In genomic region chr2:238060096-238060541, GRCh38 we compare ENCODE assay signal across 8 cellular contexts. TPM values are rescaled to one million over a fixed set of nuclear protein-coding genes. Genes with fewer than 3 reads are reported as not detected.
DNase-seq lines count a peak whose midpoint lies in the region; ATAC-seq, FAIRE-seq and TF ChIP-seq lines count a peak whose summit lies in the region.

No MANE protein-coding gene starts in this region.

- DNase-seq in CMK (ENCODE audit: low read depth) (peak; percentile 58), HuH-7 (ENCODE audit: low spot score) (peak; percentile 52), HepG2 (ENCODE audit: low spot score) (no peak), transverse colon (no peak), NCI-H2081 treated with DMSO at 0.1 percent for 48 hours (lab: John Stamatoyannopoulos, UW) (no peak)
- no peak for DNase-seq in stimulated activated naive CD4-positive, alpha-beta T cell treated with Interleukin-2 at 50 U/mL for 16 hours (lab: John Stamatoyannopoulos, UW)

- ATAC-seq in HepG2 (no peak), GM21360 (IDR thresholded peaks at IDR 0.05; ENCODE audit: unreplicated experiment) (no peak)

- no TSS peak for BruUV-seq in HepG2 (replicated peaks; lab: Mats Ljungman, UMichigan)

- peaks cover 0 to 3% of the 10 kb centered on the region in 2 experiments; a peak in 1 of 5 replicates for H3K36me3 ChIP-seq in HepG2 (replicated peaks in 1 of 2; ENCODE audit: control insufficient read depth in 1 of 2, insufficient read depth in 2 of 2, low read length in 2 of 2)
- H3K36me3 ChIP-seq in transverse colon: no peaks in the 10 kb centered on the region

- H3K4me3 ChIP-seq in HepG2 (replicated peaks in 1 of 3; ENCODE audit: insufficient read depth in 1 of 3, low read depth in 2 of 3, low read length in 3 of 3): peak overlapping the region; percentile 89 to 99 (median 97)
- peak overlapping the region; percentile 67 to 96 (median 87) for H3K4me3 ChIP-seq in transverse colon

- H3K27me3 ChIP-seq in HepG2 (ENCODE audit: control insufficient read depth in 1 of 2, insufficient read depth in 2 of 2, low read length in 2 of 2) (no peaks in the 10 kb centered on the region; a peak in 1 of 5 replicates), transverse colon (peaks cover 12% of the 10 kb centered on the region)

- intact Hi-C loops in HepG2 (cut with micrococcal nuclease; ENCODE audit: unreplicated experiment): loop anchor here (2.0 to 10.0 kb wide), 4 partner anchors 47 to 385 kb away; partner anchors contain the start of genes PER2 and UBE2F
- intact Hi-C loops in transverse colon (cut with DNase I; ENCODE audit: low total_unique reads): loop anchor here (5.0 kb wide), 1 partner anchor 203 kb away; the partner anchor contains the start of gene RAMP1

- H3K4me2 ChIP-seq in HepG2 (ENCODE audit: low read depth, low read length): peak overlapping the region; percentile 97

- TF ChIP-seq EP300 in HepG2 (IDR thresholded peaks at IDR 0.05; ENCODE audit: low read depth in 2 of 2, low read length in 2 of 2): no peak
- TF ChIP-seq EP300 in HepG2 (CRISPR knock-in tag; IDR thresholded peaks at IDR 0.05; ENCODE audit: borderline replicate concordance): no peak
- no peak for TF ChIP-seq EP300 in transverse colon (IDR thresholded peaks at IDR 0.05; ENCODE audit: low read depth)

- FAIRE-seq in HepG2 (lab: Jason Lieb, UNC): no peak

- in situ Hi-C loops in HepG2 (cut with HindIII; ENCODE audit: extremely low pct_ligation_motif_present, low pct_unique_long_range_greater_than_20kb): loop anchor here (5.0 kb wide), 1 partner anchor 93 kb away; the partner anchor contains the start of gene UBE2F
- in situ Hi-C loops in transverse colon (cut with MboI; ENCODE audit: low pct_ligation_motif_present in 1 of 4, low pct_unique_long_range_greater_than_20kb in 1 of 4, low sequenced_read_pairs in 3 of 4): no loop called here

- no peak for TF ChIP-seq RAD21 in HepG2 (CRISPR knock-in tag; IDR thresholded peaks at IDR 0.05)

- H3K4me1 ChIP-seq in HepG2 (ENCODE audit: insufficient read depth, low read length) (peaks cover 57% of the 10 kb centered on the region), transverse colon (peaks cover 5 to 21% (median 18%) of the 10 kb centered on the region in 4 donors)

- peak overlapping the region; percentile 95 for H3K9ac ChIP-seq in HepG2 (ENCODE audit: insufficient read depth, low read depth, low read length)

- no peaks in the 10 kb centered on the region for H4K20me1 ChIP-seq in HepG2 (ENCODE audit: insufficient read depth, low read length)

- under 1% methylated on average over 15 of the region's 18 CpGs for WGBS in HepG2 (ENCODE audit: low lambda C conversion rate)
- WGBS in transverse colon (ENCODE audit: low coverage in 1 of 2), 2 donors: 0 to 3% methylated on average over 4 to 18 of the region's 18 CpGs

- H3K79me2 ChIP-seq in HepG2 (ENCODE audit: insufficient read depth, low read length): peaks cover 29% of the 10 kb centered on the region

- TF ChIP-seq POLR2A in HepG2 (IDR thresholded peaks at IDR 0.05; ENCODE audit: insufficient read depth in 1 of 2, low read depth in 2 of 2, low read length in 2 of 2): no peak
- no peak for TF ChIP-seq POLR2A in transverse colon (IDR thresholded peaks at IDR 0.05)

- TF ChIP-seq CTCF in HepG2 (CRISPR knock-in tag; IDR thresholded peaks at IDR 0.05) (no peak), transverse colon (IDR thresholded peaks at IDR 0.05) (no peak)

- CTCF ChIA-PET in HepG2 (lab: Yijun Ruan, JAX; ENCODE audit: low intra/inter-chr PET ratio, low total read pairs): no interaction called here

- H3K27ac ChIP-seq in angular gyrus (ENCODE audit: low read depth, low read length) (peak overlapping the region; percentile 88), HepG2 (ENCODE audit: extremely low read length, insufficient read depth, low read length) (peak overlapping the region; percentile 91), transverse colon (peak overlapping the region; percentile 91 to 94 (median 92))

- H3K9me3 ChIP-seq in HepG2 (ENCODE audit: low read length) (no peaks in the 10 kb centered on the region), transverse colon (no peaks in the 10 kb centered on the region)

- POLR2A ChIA-PET in HepG2 (lab: Yijun Ruan, JAX): interaction anchor here (0.9 to 2.9 kb wide), 27 partner anchors 10 to 203 kb away, joined by 3 to 27 read pairs (median 5); no protein-coding TSS in a partner anchor

- H2AFZ ChIP-seq in HepG2 (ENCODE audit: low read length): peak overlapping the region; percentile 12

TF ChIP-seq in HepG2, 621 proteins besides CTCF, POLR2A, EP300 and RAD21 (continues in another document):
- 0 out of 2 replicates have a peak, but pooled peaks have one; percentile 15 for TF ChIP-seq ZNF510 (CRISPR knock-in tag; IDR thresholded peaks at IDR 0.05; ENCODE audit: low read depth)
- TF ChIP-seq HINFP (CRISPR knock-in tag; IDR thresholded peaks at IDR 0.05; ENCODE audit: low read depth): peak; percentile 93
- TF ChIP-seq ZNF558 (CRISPR knock-in tag; IDR thresholded peaks at IDR 0.05; ENCODE audit: borderline replicate concordance): no peak
- TF ChIP-seq ZNF619 (CRISPR knock-in tag; IDR thresholded peaks at IDR 0.05): peak; percentile 32; the same call in 1 of the 2 replicates
- TF ChIP-seq SRF (IDR thresholded peaks at IDR 0.05; ENCODE audit: low read depth, low read length): no peak
- TF ChIP-seq TBL1XR1 (IDR thresholded peaks at IDR 0.05; ENCODE audit: borderline replicate concordance, low read length, partially characterized antibody): no peak
- no peak for TF ChIP-seq PITX1 (CRISPR knock-in tag; IDR thresholded peaks at IDR 0.05)
- peak; percentile 9; the same call in 1 of the 2 replicates for TF ChIP-seq RARG (CRISPR knock-in tag; IDR thresholded peaks at IDR 0.05; ENCODE audit: low read depth)

RNA-seq across cellular contexts. Expression of gene SCLY, which starts 0.7 kb away (rescaled TPM):
- total RNA-seq in HepG2 (2016; rRNA removed; fragmentation: Illumina TruSeq; extraction: Trizol): 31.6 and 38.6 TPM in 2 replicates
- 12.3 and 14.5 TPM in 2 replicates for total RNA-seq in HepG2 (2016; cell fraction: cytosol; rRNA removed; fragmentation: Illumina TruSeq; extraction: Trizol; ENCODE audit: low read depth)
- total RNA-seq in HepG2 (2016; cell fraction: insoluble cytoplasmic fraction; rRNA removed; fragmentation: Illumina TruSeq; extraction: Trizol): 30.5 and 37.5 TPM in 2 replicates
- 23.6 and 24.7 TPM in 2 replicates for total RNA-seq in HepG2 (2016; cell fraction: membrane; rRNA removed; fragmentation: Illumina TruSeq; extraction: Trizol)
- total RNA-seq in HepG2 (2016; cell fraction: nucleus; rRNA removed; fragmentation: Illumina TruSeq; extraction: Trizol): 29.1 and 39.0 TPM in 2 replicates
- polyA plus RNA-seq in HepG2 (2011; rRNA removed): 27.9 and 29.8 TPM in 2 replicates
- 17.1 and 23.0 TPM in 2 replicates for polyA plus RNA-seq in HepG2 (2011; cell fraction: cytosol; rRNA removed)
- polyA plus RNA-seq in HepG2 (2011; cell fraction: nucleus; rRNA removed): 64.3 and 65.1 TPM in 2 replicates
- 22.1 and 29.8 TPM in 2 replicates for polyA plus RNA-seq in HepG2 (2012)
- polyA plus RNA-seq in HepG2 (2016; cell fraction: cytosol; fragmentation: Illumina TruSeq; extraction: Trizol; ENCODE audit: low read depth): 13.7 and 14.3 TPM in 2 replicates
- polyA plus RNA-seq in HepG2 (2016; cell fraction: insoluble cytoplasmic fraction; fragmentation: Illumina TruSeq; extraction: Trizol; ENCODE audit: low read depth): 25.9 and 34.7 TPM in 2 replicates
- polyA plus RNA-seq in HepG2 (2016; cell fraction: membrane; fragmentation: Illumina TruSeq; extraction: Trizol; ENCODE audit: low read depth): 18.7 and 19.5 TPM in 2 replicates
- 41.1 and 45.5 TPM in 2 replicates for polyA plus RNA-seq in HepG2 (2016; cell fraction: nucleus; fragmentation: Illumina TruSeq; extraction: Trizol; ENCODE audit: insufficient read depth, low read depth)
- polyA minus RNA-seq in HepG2 (2011; rRNA and poly(A)+ RNA removed; ENCODE audit: low replicate concordance): 43.6 and 66.5 TPM in 2 replicates
- polyA minus RNA-seq in HepG2 (2011; cell fraction: cytosol; rRNA and poly(A)+ RNA removed): 13.8 and 14.8 TPM in 2 replicates
- 50.2 and 65.3 TPM in 2 replicates for polyA minus RNA-seq in HepG2 (2011; cell fraction: nucleus; rRNA and poly(A)+ RNA removed)
- total RNA-seq in transverse colon: 10 to 100 TPM in 3 of 4 donors, 1 to 10 TPM in 1; 9.4 to 24.3 (median 11.1) TPM

RNA-seq across cellular contexts. Expression of gene ESPNL, which starts 40.0 kb away (rescaled TPM):
- total RNA-seq in HepG2 (2016; rRNA removed; fragmentation: Illumina TruSeq; extraction: Trizol) (0.35 and 0.80 TPM in 2 replicates), transverse colon (1 to 10 TPM in 2 of 4 donors, under 1 TPM in 2; 0.14 to 4.4 (median 0.72) TPM)
- 0.09 TPM in 1 of 2 replicates, not detected in the other for total RNA-seq in HepG2 (2016; cell fraction: cytosol; rRNA removed; fragmentation: Illumina TruSeq; extraction: Trizol; ENCODE audit: low read depth)
- total RNA-seq in HepG2 (2016; cell fraction: insoluble cytoplasmic fraction; rRNA removed; fragmentation: Illumina TruSeq; extraction: Trizol): 0.51 and 1.2 TPM in 2 replicates
- 0.34 and 0.38 TPM in 2 replicates for total RNA-seq in HepG2 (2016; cell fraction: membrane; rRNA removed; fragmentation: Illumina TruSeq; extraction: Trizol)
- 0.47 and 0.62 TPM in 2 replicates for total RNA-seq in HepG2 (2016; cell fraction: nucleus; rRNA removed; fragmentation: Illumina TruSeq; extraction: Trizol)
- 0.42 and 0.45 TPM in 2 replicates for polyA plus RNA-seq in HepG2 (2011; rRNA removed)
- polyA plus RNA-seq in HepG2 (2011; cell fraction: cytosol; rRNA removed): 0.29 and 0.58 TPM in 2 replicates
- 2.1 TPM in 2 replicates for polyA plus RNA-seq in HepG2 (2011; cell fraction: nucleus; rRNA removed)
- 0.66 and 0.68 TPM in 2 replicates for polyA plus RNA-seq in HepG2 (2012)
- polyA plus RNA-seq in HepG2 (2016; cell fraction: cytosol; fragmentation: Illumina TruSeq; extraction: Trizol; ENCODE audit: low read depth): 0.03 and 0.12 TPM in 2 replicates
- polyA plus RNA-seq in HepG2 (2016; cell fraction: insoluble cytoplasmic fraction; fragmentation: Illumina TruSeq; extraction: Trizol; ENCODE audit: low read depth): 0.39 and 0.45 TPM in 2 replicates
- polyA plus RNA-seq in HepG2 (2016; cell fraction: membrane; fragmentation: Illumina TruSeq; extraction: Trizol; ENCODE audit: low read depth): 0.17 and 0.19 TPM in 2 replicates
- polyA plus RNA-seq in HepG2 (2016; cell fraction: nucleus; fragmentation: Illumina TruSeq; extraction: Trizol; ENCODE audit: insufficient read depth, low read depth): 0.68 and 1.8 TPM in 2 replicates
- 0.05 and 1.2 TPM in 2 replicates for polyA minus RNA-seq in HepG2 (2011; rRNA and poly(A)+ RNA removed; ENCODE audit: low replicate concordance)
- 0.40 and 0.53 TPM in 2 replicates for polyA minus RNA-seq in HepG2 (2011; cell fraction: cytosol; rRNA and poly(A)+ RNA removed)
- 0.39 and 0.50 TPM in 2 replicates for polyA minus RNA-seq in HepG2 (2011; cell fraction: nucleus; rRNA and poly(A)+ RNA removed)

Comparison
In these comparisons a context has a peak if more than half of its experiments do, and no peak if none do; other contexts are left out.
1. DNase-seq: peak in CMK (single experiment) and HuH-7 (single experiment); none in HepG2 (single experiment), transverse colon (single experiment), NCI-H2081 treated with DMSO at 0.1 percent for 48 hours (single experiment) and stimulated activated naive CD4-positive, alpha-beta T cell treated with Interleukin-2 at 50 U/mL for 16 hours (single experiment).
2. Peak in every context shown above with its lines, with median percentiles within 50 percentile points of each other: H3K27ac ChIP-seq.